ENCODE assay signal across 8 cellular contexts in genomic region chr14:59301354-59301753, GRCh38.
A peak's percentile ranks its signal among the peaks of the same experiment; 100 is the strongest.
DNase-seq lines count a peak whose midpoint lies in the region; ATAC-seq and TF ChIP-seq lines count a peak whose summit lies in the region.

No MANE protein-coding gene starts in this region.

- peak; percentile 16 for DNase-seq in COLO668 (lab: John Stamatoyannopoulos, UW; ENCODE audit: unreplicated experiment)
- DNase-seq in UCSD-AML1 (lab: John Stamatoyannopoulos, UW; ENCODE audit: unreplicated experiment), result peak; percentile 35
- no peak for DNase-seq in NCI-H526 (lab: John Stamatoyannopoulos, UW)
- no peak for DNase-seq in islet precursor cell
- no peak for DNase-seq in stomach
- DNase-seq in NCI-H345 treated with DMSO at 0.1 percent for 48 hours (lab: John Stamatoyannopoulos, UW; ENCODE audit: unreplicated experiment), result no peak

- H3K4me3 ChIP-seq in stomach, result no peak overlapping the region

- H3K9me3 ChIP-seq in stomach, result no peaks in the 10 kb centered on the region

- TF ChIP-seq CTCF in stomach (IDR thresholded peaks at IDR 0.05), result no peak

- no peak for TF ChIP-seq POLR2A in stomach (IDR thresholded peaks at IDR 0.05)

- no peaks in the 10 kb centered on the region for H3K36me3 ChIP-seq in stomach

- H3K27ac ChIP-seq in stomach, result no peak overlapping the region

- H3K4me1 ChIP-seq in stomach, result peaks cover 0 to 28% (median 15%) of the 10 kb centered on the region in 4 donors

- intact Hi-C loops in stomach (cut with DNase I; ENCODE audit: low total_unique reads), result no loop called here

- WGBS in stomach, 5 donors, result 52 to 71% (median 66%) methylated on average over 6 of the region's 6 CpGs

- ATAC-seq in GM19043 (IDR thresholded peaks at IDR 0.05; ENCODE audit: low read depth, unreplicated experiment) (peak; percentile 83), HG03175 (IDR thresholded peaks at IDR 0.05; ENCODE audit: unreplicated experiment) (peak; percentile 85)

- H3K27me3 ChIP-seq in stomach, result no peaks in the 10 kb centered on the region

- TF ChIP-seq EP300 in stomach (IDR thresholded peaks at IDR 0.05), result no peak

Comparison
In these comparisons a context has a peak if more than half of its experiments do, and no peak if none do; other contexts are left out.
1. DNase-seq: peak in COLO668 (single experiment) and UCSD-AML1 (single experiment); none in NCI-H526 (0 of 2), islet precursor cell (single experiment), stomach (single experiment) and NCI-H345 treated with DMSO at 0.1 percent for 48 hours (single experiment).